ENCODE assay signal across 20 cellular contexts in the genomic region with DNA sequence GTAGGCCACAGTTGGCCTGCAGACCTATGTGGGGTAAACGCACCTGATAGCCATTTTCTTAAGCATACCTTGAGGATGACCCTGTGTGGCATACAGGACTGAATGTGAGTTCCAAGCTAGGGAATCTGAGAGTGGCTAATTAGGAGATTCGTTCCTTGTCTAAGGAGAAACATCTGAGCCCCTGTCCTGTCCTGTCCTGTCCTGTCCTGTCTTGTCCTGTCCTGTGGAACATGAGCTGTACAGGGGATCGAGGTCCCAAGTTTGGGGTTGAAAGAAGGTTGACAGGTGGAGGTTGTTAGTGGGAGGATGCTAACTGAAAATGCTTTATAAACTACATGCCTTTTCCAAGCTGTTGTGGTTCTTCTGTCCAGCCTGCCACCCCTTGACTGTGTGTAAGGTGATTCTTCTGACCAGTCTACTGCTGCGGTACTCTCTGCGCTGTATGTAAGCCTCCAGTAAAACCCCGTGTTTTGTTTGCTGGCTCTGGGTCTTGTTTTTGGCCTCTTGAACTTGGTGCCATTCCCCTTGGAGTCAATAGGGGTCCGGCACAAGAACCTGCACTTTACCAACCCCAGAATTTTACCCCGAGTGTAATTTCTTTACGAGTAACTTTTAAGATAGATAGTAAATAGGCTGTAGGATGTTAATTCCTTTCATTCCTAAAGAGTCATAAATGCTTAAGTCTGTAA. TPM values are rescaled to one million over a fixed set of nuclear protein-coding genes. Genes with fewer than 3 reads are reported as not detected.
DNase-seq lines count a peak whose midpoint lies in the region; ATAC-seq and TF ChIP-seq lines count a peak whose summit lies in the region.
"Had no signal": no experiment of that assay in that cellular context is flagged by ENCODE, and none has a peak within 500 bp of the region (broad histone marks: within the 10 kb centered on the region; RNA-seq: fewer than 3 reads in every experiment).

No MANE protein-coding gene starts in this region.

- H3K9me3 ChIP-seq in H9 (ENCODE audit: control insufficient read depth, low read depth, low read length), result no peaks in the 10 kb centered on the region
- H3K9me3 ChIP-seq: A549 had no signal

- no peak overlapping the region for H3K27ac ChIP-seq in H9 (ENCODE audit: insufficient read length, low read depth, low read length)
- H3K27ac ChIP-seq: A549, BLaER1, SK-N-MC had no signal

- no peak overlapping the region for H3K56ac ChIP-seq in H9 (ENCODE audit: insufficient read length, low read depth, low read length)

- H4K5ac ChIP-seq in H9 (ENCODE audit: insufficient read length, low read depth, low read length), result no peak overlapping the region

- no peak for DNase-seq in H9
- no peak for DNase-seq in WTC11 (ENCODE audit: low spot score)
- DNase-seq in epithelial cell of esophagus (ENCODE audit: low read depth), result peak; percentile 67
- peak; percentile 15 for DNase-seq in posterior vena cava (ENCODE audit: low spot score)
- DNase-seq in DMS53 treated with DMSO at 0.1 percent for 48 hours (lab: John Stamatoyannopoulos, UW; ENCODE audit: unreplicated experiment), result no peak
- DNase-seq in MV-4-11 (lab: John Stamatoyannopoulos, UW), result no peak
- DNase-seq: CD8-positive, alpha-beta memory T cell; DMS53; GOT3; KG1; NCI-H1436; NCI-H2029; NCI-H2171; NCI-H446; NCI-H69; Right ventricle myocardium superior had no signal

- peak; percentile 70 for ATAC-seq in WTC11
- ATAC-seq in GM21528 (IDR thresholded peaks at IDR 0.05; ENCODE audit: low FRiP score, unreplicated experiment), result no peak

- no peaks in the 10 kb centered on the region for H3K27me3 Mint-ChIP-seq in H9 (ENCODE audit: low read depth)
- no peaks in the 10 kb centered on the region for H3K27me3 Mint-ChIP-seq in WTC11 (ENCODE audit: low read depth)
- H3K27me3 Mint-ChIP-seq: CD8-positive, alpha-beta memory T cell had no signal

- no peak overlapping the region for H3K23ac ChIP-seq in H9 (ENCODE audit: insufficient read length, low read depth, low read length)

- H3K14ac ChIP-seq in H9 (ENCODE audit: insufficient read depth, low read length), result no peak overlapping the region

- H2BK12ac ChIP-seq in H9 (ENCODE audit: insufficient read length, low read depth, low read length), result no peak overlapping the region

- H3K4me1 ChIP-seq in H9 (ENCODE audit: insufficient read depth, low read length), result peaks cover 2% of the 10 kb centered on the region; the same call in 1 of the 2 replicates

- no peak overlapping the region for H2BK5ac ChIP-seq in H9 (ENCODE audit: insufficient read length, low read length)

- no peaks in the 10 kb centered on the region for H3K23me2 ChIP-seq in H9 (ENCODE audit: insufficient read length, low read depth, low read length, poor library complexity, severe bottlenecking)

- H2BK20ac ChIP-seq in H9 (ENCODE audit: low read depth, low read length, poor library complexity, severe bottlenecking), result no peak overlapping the region

- H3K79me1 ChIP-seq in H9 (ENCODE audit: insufficient read depth, low read depth, low read length, poor library complexity, severe bottlenecking), result no peaks in the 10 kb centered on the region

- H3K9ac ChIP-seq in H9 (ENCODE audit: extremely low read depth, insufficient read length, low read length), result no peak overlapping the region
- H3K9ac ChIP-seq: BLaER1 had no signal

- no peak overlapping the region for H2AFZ ChIP-seq in H9 (ENCODE audit: low read length)

- peak; percentile 39; the same call in 2 of the 3 replicates for TF ChIP-seq CTCF in H9 (conservative IDR thresholded peaks at IDR 0.05)
- no peak for TF ChIP-seq CTCF in WTC11 (IDR thresholded peaks at IDR 0.05)
- no peak for TF ChIP-seq CTCF in epithelial cell of esophagus (IDR thresholded peaks at IDR 0.05; ENCODE audit: insufficient read depth, low read depth, low read length, missing control alignments)

- no peak overlapping the region for H3K4me2 ChIP-seq in H9 (ENCODE audit: insufficient read depth, insufficient read length, low read length)
- H3K4me2 ChIP-seq: A549, BLaER1 had no signal

- peak overlapping the region; percentile 24 to 53 (median 43); a peak in 3 of 7 replicates for H3K27ac Mint-ChIP-seq in H9
- peak overlapping the region; percentile 43 for H3K27ac Mint-ChIP-seq in WTC11

- no peak overlapping the region for H3T11ph ChIP-seq in H9 (ENCODE audit: low read length)

- no peak overlapping the region for H2AK5ac ChIP-seq in H9 (ENCODE audit: insufficient read length, low read length)

- no CpG with 5 or more reads among the region's 9 CpGs for WGBS in H9 (ENCODE audit: extremely low coverage, insufficient read length, low lambda C conversion rate)

- H2BK15ac ChIP-seq in H9 (ENCODE audit: low read depth, low read length), result no peak overlapping the region

- H3K4me1 Mint-ChIP-seq in H9, result peaks cover 47 to 69% of the 10 kb centered on the region in 2 experiments
- H3K4me1 Mint-ChIP-seq in WTC11, result peaks cover 56% of the 10 kb centered on the region

- H3K27me3 ChIP-seq in H9 (ENCODE audit: insufficient read depth, low read length), result no peaks in the 10 kb centered on the region
- H3K27me3 ChIP-seq: BLaER1 had no signal

- H2BK120ac ChIP-seq in H9 (ENCODE audit: low read depth, low read length, poor library complexity, severe bottlenecking), result no peak overlapping the region

- peaks cover 5% of the 10 kb centered on the region; the same call in 1 of the 2 replicates for H3K79me2 ChIP-seq in H9 (ENCODE audit: insufficient read depth, low read length)

- H4K8ac ChIP-seq in H9 (replicated peaks; ENCODE audit: insufficient read length, low read depth, low read length), result no peak overlapping the region

- H3K4me3 Mint-ChIP-seq in H9 (no peak overlapping the region), WTC11 (no peak overlapping the region)

- H3K4ac ChIP-seq in H9 (ENCODE audit: low read depth, low read length), result no peak overlapping the region

- CTCF ChIA-PET in WTC11 (lab: Charles Lee), result interaction anchor here (1.0 kb wide), 1 partner anchor 7 kb away, joined by 3 read pairs; no protein-coding TSS in a partner anchor

- H3K9me3 Mint-ChIP-seq in H9 (no peaks in the 10 kb centered on the region), WTC11 (no peaks in the 10 kb centered on the region)
- H3K9me3 Mint-ChIP-seq: CD8-positive, alpha-beta memory T cell had no signal

- intact Hi-C loops in posterior vena cava (cut with DNase I), result no loop called here

- H3K4me3 ChIP-seq in epithelial cell of esophagus (ENCODE audit: low read length), result no peak overlapping the region
- H3K4me3 ChIP-seq: A549, BLaER1, SK-N-MC had no signal

- no peak overlapping the region for H3K18ac ChIP-seq in H9 (ENCODE audit: insufficient read length, low read depth, low read length)

- H3K36me3 Mint-ChIP-seq in H9 (ENCODE audit: insufficient read depth in 1 of 3, low read depth in 3 of 3) (no peaks in the 10 kb centered on the region), WTC11 (no peaks in the 10 kb centered on the region)
- H3K36me3 Mint-ChIP-seq: CD8-positive, alpha-beta memory T cell had no signal

- POLR2A ChIA-PET in WTC11 (lab: Charles Lee), result no interaction called here

- H4K91ac ChIP-seq in H9 (ENCODE audit: insufficient read length, low read depth, low read length), result no peak overlapping the region

- no peaks in the 10 kb centered on the region for H4K20me1 ChIP-seq in H9 (ENCODE audit: control insufficient read depth, insufficient read depth, insufficient read length)

TF ChIP-seq in WTC11, 78 proteins besides CTCF, POLR2A, EP300 and RAD21 (continues in another document):
- TF ChIP-seq HMGA2 (CRISPR knock-in tag; IDR thresholded peaks at IDR 0.05) (no peak), ELF4 (CRISPR knock-in tag; IDR thresholded peaks at IDR 0.05; ENCODE audit: low read depth) (no peak), ZNF263 (CRISPR knock-in tag; IDR thresholded peaks at IDR 0.05; ENCODE audit: low read depth) (no peak), TCF7 (CRISPR knock-in tag; IDR thresholded peaks at IDR 0.05; ENCODE audit: low read depth) (no peak), MXD4 (CRISPR knock-in tag; IDR thresholded peaks at IDR 0.05; ENCODE audit: borderline replicate concordance) (no peak)
- TF ChIP-seq, protein P1, sequence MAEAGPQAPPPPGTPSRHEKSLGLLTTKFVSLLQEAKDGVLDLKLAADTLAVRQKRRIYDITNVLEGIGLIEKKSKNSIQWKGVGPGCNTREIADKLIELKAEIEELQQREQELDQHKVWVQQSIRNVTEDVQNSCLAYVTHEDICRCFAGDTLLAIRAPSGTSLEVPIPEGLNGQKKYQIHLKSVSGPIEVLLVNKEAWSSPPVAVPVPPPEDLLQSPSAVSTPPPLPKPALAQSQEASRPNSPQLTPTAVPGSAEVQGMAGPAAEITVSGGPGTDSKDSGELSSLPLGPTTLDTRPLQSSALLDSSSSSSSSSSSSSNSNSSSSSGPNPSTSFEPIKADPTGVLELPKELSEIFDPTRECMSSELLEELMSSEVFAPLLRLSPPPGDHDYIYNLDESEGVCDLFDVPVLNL (CRISPR knock-in tag; IDR thresholded peaks at IDR 0.05; ENCODE audit: borderline replicate concordance, low read depth), result no peak
- TF ChIP-seq, protein P2, sequence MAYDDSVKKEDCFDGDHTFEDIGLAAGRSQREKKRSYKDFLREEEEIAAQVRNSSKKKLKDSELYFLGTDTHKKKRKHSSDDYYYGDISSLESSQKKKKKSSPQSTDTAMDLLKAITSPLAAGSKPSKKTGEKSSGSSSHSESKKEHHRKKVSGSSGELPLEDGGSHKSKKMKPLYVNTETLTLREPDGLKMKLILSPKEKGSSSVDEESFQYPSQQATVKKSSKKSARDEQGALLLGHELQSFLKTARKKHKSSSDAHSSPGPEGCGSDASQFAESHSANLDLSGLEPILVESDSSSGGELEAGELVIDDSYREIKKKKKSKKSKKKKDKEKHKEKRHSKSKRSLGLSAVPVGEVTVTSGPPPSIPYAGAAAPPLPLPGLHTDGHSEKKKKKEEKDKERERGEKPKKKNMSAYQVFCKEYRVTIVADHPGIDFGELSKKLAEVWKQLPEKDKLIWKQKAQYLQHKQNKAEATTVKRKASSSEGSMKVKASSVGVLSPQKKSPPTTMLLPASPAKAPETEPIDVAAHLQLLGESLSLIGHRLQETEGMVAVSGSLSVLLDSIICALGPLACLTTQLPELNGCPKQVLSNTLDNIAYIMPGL (CRISPR knock-in tag; IDR thresholded peaks at IDR 0.05), result no peak
- TF ChIP-seq, protein P3, sequence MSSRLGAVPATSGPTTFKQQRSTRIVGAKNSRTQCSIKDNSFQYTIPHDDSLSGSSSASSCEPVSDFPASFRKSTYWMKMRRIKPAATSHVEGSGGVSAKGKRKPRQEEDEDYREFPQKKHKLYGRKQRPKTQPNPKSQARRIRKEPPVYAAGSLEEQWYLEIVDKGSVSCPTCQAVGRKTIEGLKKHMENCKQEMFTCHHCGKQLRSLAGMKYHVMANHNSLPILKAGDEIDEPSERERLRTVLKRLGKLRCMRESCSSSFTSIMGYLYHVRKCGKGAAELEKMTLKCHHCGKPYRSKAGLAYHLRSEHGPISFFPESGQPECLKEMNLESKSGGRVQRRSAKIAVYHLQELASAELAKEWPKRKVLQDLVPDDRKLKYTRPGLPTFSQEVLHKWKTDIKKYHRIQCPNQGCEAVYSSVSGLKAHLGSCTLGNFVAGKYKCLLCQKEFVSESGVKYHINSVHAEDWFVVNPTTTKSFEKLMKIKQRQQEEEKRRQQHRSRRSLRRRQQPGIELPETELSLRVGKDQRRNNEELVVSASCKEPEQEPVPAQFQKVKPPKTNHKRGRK (CRISPR knock-in tag; IDR thresholded peaks at IDR 0.05; ENCODE audit: borderline replicate concordance), result no peak

RNA-seq across cellular contexts. Expression of a gene that starts 26.4 kb away (rescaled TPM):
- total RNA-seq in H9 (2021) (16.5 and 17.1 TPM in 2 replicates), WTC11 (2021) (16.8 to 18.2 TPM (median 17.8 TPM) in 3 replicates), posterior vena cava (10 to 100 TPM; 12.5 to 13.5 TPM)

Comparison
In these comparisons a context has a peak if more than half of its experiments do, and no peak if none do; other contexts are left out.
1. DNase-seq: peak in epithelial cell of esophagus (single experiment) and posterior vena cava (single experiment); none in H9 (single experiment), WTC11 (single experiment), DMS53 treated with DMSO at 0.1 percent for 48 hours (single experiment) and MV-4-11 (single experiment).